Comparison of ENCODE assay signal across 13 cellular contexts in the genomic region with DNA sequence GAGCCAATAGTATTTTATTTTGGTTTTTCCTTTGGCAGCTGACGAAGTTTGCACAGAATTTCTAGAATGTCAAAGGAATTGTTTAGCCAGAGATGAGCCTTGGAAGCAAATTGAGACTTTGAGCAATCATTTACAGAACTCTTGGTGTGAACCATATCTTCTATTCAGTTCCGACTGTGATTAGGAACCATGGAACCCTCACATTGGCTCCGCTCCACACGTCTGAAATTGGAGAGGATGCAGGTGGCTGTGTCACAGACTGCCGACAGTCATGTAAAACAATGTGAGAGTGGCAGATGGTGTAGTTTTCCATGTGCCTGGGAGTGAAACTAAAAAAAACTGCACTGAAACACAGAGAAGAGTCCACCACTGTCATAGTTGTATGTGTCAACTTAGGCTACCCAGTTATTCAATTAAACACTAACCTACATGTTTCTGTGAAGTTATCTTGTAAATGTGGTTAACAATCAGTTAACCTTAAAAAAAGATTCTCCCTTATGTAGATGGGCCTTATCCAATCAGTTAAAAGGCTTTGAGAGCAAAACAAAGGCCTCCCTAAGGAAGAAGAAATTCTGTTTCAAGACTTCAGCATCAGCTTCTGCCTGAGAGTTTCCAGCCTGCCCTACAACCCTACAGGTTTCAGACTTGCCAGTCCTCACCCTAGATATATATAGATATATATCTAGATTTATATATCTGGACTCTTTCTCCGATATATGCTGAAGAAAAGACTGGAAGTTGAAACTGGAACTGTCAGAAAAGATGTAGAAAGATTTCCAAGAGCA. TPM values are rescaled to one million over a fixed set of nuclear protein-coding genes. Genes with fewer than 3 reads are reported as not detected.
DNase-seq lines count a peak whose midpoint lies in the region; ATAC-seq and TF ChIP-seq lines count a peak whose summit lies in the region.
"Had no signal": no experiment of that assay in that cellular context is flagged by ENCODE, and none has a peak within 500 bp of the region (broad histone marks: within the 10 kb centered on the region; RNA-seq: fewer than 3 reads in every experiment).

No MANE protein-coding gene starts in this region.

- peak overlapping the region; percentile 61; the same call in 1 of the 3 replicates for H2BK15ac ChIP-seq in IMR-90 (ENCODE audit: low read depth, low read length)

- dilution Hi-C loops in IMR-90 (cut with HindIII; ENCODE audit: low sequenced_read_pairs, unreplicated experiment): no loop called here

- H3K4ac ChIP-seq in IMR-90 (ENCODE audit: low read depth, low read length): peak overlapping the region; percentile 32; the same call in 1 of the 2 replicates

- peak overlapping the region; percentile 16 for H2AFZ ChIP-seq in IMR-90 (replicated peaks; ENCODE audit: low read length, poor library complexity)
- H2AFZ ChIP-seq in OCI-LY7 (ENCODE audit: low read length): peak overlapping the region; percentile 95

- TF ChIP-seq CTCF in IMR-90 (conservative IDR thresholded peaks at IDR 0.05; ENCODE audit: low read depth, low read length) (no peak), OCI-LY7 (conservative IDR thresholded peaks at IDR 0.05; ENCODE audit: low read length) (no peak)

- in situ Hi-C loops in IMR-90 (cut with MboI; ENCODE audit: low sequenced_read_pairs): no loop called here

- peak overlapping the region; percentile 8; the same call in 1 of the 2 replicates for H4K91ac ChIP-seq in IMR-90 (ENCODE audit: insufficient read depth, low read depth, low read length)

- peaks cover 41% of the 10 kb centered on the region for H3K4me1 ChIP-seq in CD8-positive, alpha-beta memory T cell (ENCODE audit: insufficient read depth, low read length)
- H3K4me1 ChIP-seq in IMR-90 (ENCODE audit: control insufficient read depth, insufficient read depth, low read length): peaks cover 2% of the 10 kb centered on the region; the same call in 1 of the 2 replicates
- peaks cover 52% of the 10 kb centered on the region for H3K4me1 ChIP-seq in OCI-LY7 (ENCODE audit: insufficient read depth, low read length, poor library complexity, severe bottlenecking)
- H3K4me1 ChIP-seq: prostate gland had no signal

- H2BK5ac ChIP-seq in IMR-90 (ENCODE audit: low read depth, low read length, poor library complexity, severe bottlenecking): no peak overlapping the region

- no peaks in the 10 kb centered on the region for H3K9me3 ChIP-seq in CD8-positive, alpha-beta memory T cell (ENCODE audit: low read length)
- no peaks in the 10 kb centered on the region for H3K9me3 ChIP-seq in IMR-90 (ENCODE audit: control insufficient read depth, insufficient read depth, low read length)
- no peaks in the 10 kb centered on the region for H3K9me3 ChIP-seq in OCI-LY7 (ENCODE audit: low read length)
- H3K9me3 ChIP-seq: prostate gland, thyroid gland had no signal

- H3K27me3 ChIP-seq in CD8-positive, alpha-beta memory T cell (ENCODE audit: insufficient read depth, low read length, poor library complexity, severe bottlenecking): no peaks in the 10 kb centered on the region
- H3K27me3 ChIP-seq in IMR-90 (ENCODE audit: control insufficient read depth, insufficient read depth, low read length): no peaks in the 10 kb centered on the region
- H3K27me3 ChIP-seq: thyroid gland had no signal

- peaks cover 3% of the 10 kb centered on the region; the same call in 1 of the 2 replicates for H3K9me1 ChIP-seq in IMR-90 (ENCODE audit: insufficient read depth, low read length)

- intact Hi-C loops in IMR-90 (cut with micrococcal nuclease) (loop anchor here (5.0 kb wide), 1 partner anchor 78 kb away; a partner anchor contains a TSS), OCI-LY7 (cut with micrococcal nuclease; ENCODE audit: unreplicated experiment) (loop anchor here (5.0 kb wide), 2 partner anchors 223 to 318 kb away; a partner anchor contains a TSS)

- peak overlapping the region in 4 of 7 donors; percentile 15 to 27 (median 20) for H3K4me3 Mint-ChIP-seq in CD8-positive, alpha-beta memory T cell

- no peak overlapping the region; the same call in 1 of the 2 replicates for H2BK20ac ChIP-seq in IMR-90 (ENCODE audit: low read depth, low read length)

- H3K4me2 ChIP-seq in IMR-90 (ENCODE audit: low read depth, low read length) (no peak overlapping the region), OCI-LY7 (ENCODE audit: low read length) (peak overlapping the region; percentile 80)

- no peak overlapping the region for H3K27ac ChIP-seq in CD8-positive, alpha-beta memory T cell (ENCODE audit: low read depth, low read length)
- H3K27ac ChIP-seq in IMR-90 (ENCODE audit: insufficient read depth, low read length): no peak overlapping the region
- H3K27ac ChIP-seq in OCI-LY7 (ENCODE audit: low read depth, low read length, poor library complexity, severe bottlenecking): peak overlapping the region; percentile 93
- H3K27ac ChIP-seq: prostate gland, thyroid gland had no signal

- H3K4me3 ChIP-seq in CD8-positive, alpha-beta memory T cell (ENCODE audit: low read length): no peak overlapping the region
- no peak overlapping the region for H3K4me3 ChIP-seq in IMR-90 (ENCODE audit: insufficient read depth, low read depth, low read length)
- H3K4me3 ChIP-seq in OCI-LY7 (ENCODE audit: low read depth, low read length, poor library complexity, severe bottlenecking): peak overlapping the region; percentile 25
- H3K4me3 ChIP-seq: prostate gland, thyroid gland had no signal

- TF ChIP-seq POLR2A in IMR-90 (IDR thresholded peaks at IDR 0.05; ENCODE audit: low read depth, low read length): no peak

- H3K9ac ChIP-seq in IMR-90 (ENCODE audit: low read depth, low read length): no peak overlapping the region

- peaks cover 5 to 8% of the 10 kb centered on the region in 2 experiments; a peak in 3 of 4 replicates for H3K79me1 ChIP-seq in IMR-90 (ENCODE audit: low read depth in 1 of 2, low read length in 2 of 2)

- 60% methylated on average over 1 of the region's 6 CpGs; no CpG with 5 or more reads in 1 of the 2 experiments for WGBS in IMR-90 (ENCODE audit: extremely low coverage in 2 of 2, insufficient read length in 1 of 2), 2 experiments

- H2BK120ac ChIP-seq in IMR-90 (ENCODE audit: low read depth, low read length): 0 out of 2 replicates have a peak overlapping the region, but pooled peaks have one; percentile 28

- no peaks in the 10 kb centered on the region for H3K9me2 ChIP-seq in OCI-LY7 (ENCODE audit: insufficient read depth, low read length)

- peak overlapping the region in 1 of 8 donors; percentile 53 for H3K27ac Mint-ChIP-seq in CD8-positive, alpha-beta memory T cell
- H3K27ac Mint-ChIP-seq: activated T-helper 17 cell treated with anti-CD3 and anti-CD28 coated beads, Interleukin-2, amount 50 U/mL, for 72 hours had no signal

- 0 out of 4 replicates have a peak overlapping the region, but pooled peaks of 1 of the 2 experiments have one; percentile 21 for H4K8ac ChIP-seq in IMR-90 (ENCODE audit: low read depth in 2 of 2, low read length in 2 of 2)

- no peak overlapping the region for H3K18ac ChIP-seq in IMR-90 (ENCODE audit: low read depth, low read length)

- no peak for DNase-seq in CD8-positive, alpha-beta memory T cell
- DNase-seq in IMR-90 (no peak), OCI-LY7 (ENCODE audit: low spot score) (peak; percentile 80), left kidney (ENCODE audit: low read depth, low spot score) (peak; percentile 84), NCI-H1436 (lab: John Stamatoyannopoulos, UW) (no peak), left lobe of liver (ENCODE audit: low spot score) (no peak), AG08396 (ENCODE audit: low spot score) (no peak)
- DNase-seq in activated CD4-positive, CD25-positive, alpha-beta regulatory T cell treated with anti-CD3 and anti-CD28 coated beads, Interleukin-2, amount 50 U/mL, for 72 hours: no peak
- DNase-seq: foreskin fibroblast, thyroid gland had no signal

- CTCF ChIA-PET in CD8-positive, alpha-beta memory T cell (lab: Charles Lee): interaction anchor here (0.7 to 4.7 kb wide), 2 partner anchors 13 to 16 kb away, joined by 4 to 25 read pairs; no protein-coding TSS in a partner anchor
- CTCF ChIA-PET in IMR-90 (lab: Yijun Ruan, JAX) (interaction anchor here (0.6 kb wide), 1 partner anchor 404 kb away, joined by 3 read pairs; no protein-coding TSS in a partner anchor), OCI-LY7 (lab: Charles Lee; ENCODE audit: unreplicated experiment) (no interaction called here)

- H2AK9ac ChIP-seq in IMR-90 (replicated peaks; ENCODE audit: low read depth, low read length, poor library complexity): no peak overlapping the region

- peak overlapping the region; percentile 56; the same call in 1 of the 2 replicates for H2AK5ac ChIP-seq in IMR-90 (ENCODE audit: low read depth, low read length)

- H3K79me2 ChIP-seq in OCI-LY7 (ENCODE audit: insufficient read depth, low read depth, low read length): peaks cover 17% of the 10 kb centered on the region

- ATAC-seq in IMR-90 (ENCODE audit: low read depth) (no peak), left lobe of liver (no peak)
- ATAC-seq: activated T-helper 17 cell treated with anti-CD3 and anti-CD28 coated beads, Interleukin-2, amount 50 U/mL, for 72 hours had no signal

- no peak overlapping the region for H3K14ac ChIP-seq in IMR-90 (replicated peaks; ENCODE audit: low read depth, low read length)

- no peak overlapping the region for H3K56ac ChIP-seq in IMR-90 (ENCODE audit: extremely low read depth, insufficient read depth, low read length)

- peaks cover 0 to 32% (median 0%) of the 10 kb centered on the region in 3 donors for H3K36me3 Mint-ChIP-seq in CD8-positive, alpha-beta memory T cell

- POLR2A ChIA-PET in CD8-positive, alpha-beta memory T cell (lab: Charles Lee): interaction anchor here (0.5 to 4.1 kb wide), 3 partner anchors 13 to 346 kb away, joined by 3 to 43 read pairs (median 3); a partner anchor contains a TSS
- POLR2A ChIA-PET in IMR-90 (lab: Charles Lee; ENCODE audit: unreplicated experiment) (no interaction called here), OCI-LY7 (lab: Charles Lee) (interaction anchor here (0.8 to 3.8 kb wide), 6 partner anchors 11 to 375 kb away, joined by 3 to 28 read pairs (median 4); no protein-coding TSS in a partner anchor)

- peaks cover 0 to 7% (median 2%) of the 10 kb centered on the region in 5 donors for H3K9me3 Mint-ChIP-seq in CD8-positive, alpha-beta memory T cell
- H3K9me3 Mint-ChIP-seq: central memory CD8-positive, alpha-beta T cell had no signal

- peaks cover 53 to 69% (median 60%) of the 10 kb centered on the region in 3 donors for H3K4me1 Mint-ChIP-seq in CD8-positive, alpha-beta memory T cell

- H3K36me3 ChIP-seq in CD8-positive, alpha-beta memory T cell (ENCODE audit: insufficient read depth, low read length): no peaks in the 10 kb centered on the region
- H3K36me3 ChIP-seq in IMR-90 (ENCODE audit: control insufficient read depth, insufficient read depth, low read length): peaks cover under 1% of the 10 kb centered on the region; the same call in 1 of the 2 replicates
- H3K36me3 ChIP-seq in OCI-LY7 (ENCODE audit: insufficient read depth, low read length): peaks cover 8% of the 10 kb centered on the region; the same call in 1 of the 2 replicates
- H3K36me3 ChIP-seq: prostate gland, thyroid gland had no signal

- peaks cover 0 to 20% of the 10 kb centered on the region in 2 donors for H3K27me3 Mint-ChIP-seq in CD8-positive, alpha-beta memory T cell
- H3K27me3 Mint-ChIP-seq: activated T-helper 17 cell treated with anti-CD3 and anti-CD28 coated beads, Interleukin-2, amount 50 U/mL, for 72 hours had no signal

- no peak for TF ChIP-seq RAD21 in IMR-90 (IDR thresholded peaks at IDR 0.05; ENCODE audit: low read length)

- H4K5ac ChIP-seq in IMR-90 (ENCODE audit: low read depth, low read length): no peak overlapping the region

- H3K23ac ChIP-seq in IMR-90 (ENCODE audit: low read depth, low read length): peak overlapping the region; percentile 7; the same call in 1 of the 2 replicates

- BruUV-seq in IMR-90 (replicated peaks; lab: Mats Ljungman, UMichigan): no TSS peak
- no TSS peak for BruUV-seq in OCI-LY7 (replicated peaks; lab: Mats Ljungman, UMichigan)

- H4K20me1 ChIP-seq in IMR-90 (ENCODE audit: insufficient read depth, low read length): peaks cover 7% of the 10 kb centered on the region; the same call in 1 of the 2 replicates
- H4K20me1 ChIP-seq in OCI-LY7 (ENCODE audit: insufficient read depth, low read length): no peaks in the 10 kb centered on the region

RNA-seq across cellular contexts. Expression of a gene that starts 3.3 kb away (rescaled TPM):
- total RNA-seq in CD8-positive, alpha-beta memory T cell: 10 to 100 TPM; 90.0 to 91.4 TPM
- 166 TPM for polyA plus RNA-seq in CD8-positive, alpha-beta memory T cell
- 49.2 and 50.2 TPM in 2 replicates for total RNA-seq in IMR-90 (2012; rRNA removed)
- polyA plus RNA-seq in IMR-90 (2012; rRNA removed): 36.0 and 46.4 TPM in 2 replicates
- polyA plus RNA-seq in IMR-90 (2012; cell fraction: cytosol; rRNA removed): 13.5 and 14.4 TPM in 2 replicates
- polyA plus RNA-seq in IMR-90 (2012; cell fraction: nucleus; rRNA removed; ENCODE audit: low replicate concordance): 4.4 and 20.9 TPM in 2 replicates
- 113 and 116 TPM in 2 replicates for total RNA-seq in OCI-LY7 (2014; rRNA removed; shearing (Covaris generic))
- 104 and 113 TPM in 2 replicates for total RNA-seq in OCI-LY7 (2022)
- total RNA-seq in left lobe of liver: 4.7 TPM

RNA-seq across cellular contexts. Expression of a gene that starts 34.8 kb away (rescaled TPM):
- total RNA-seq in CD8-positive, alpha-beta memory T cell: under 1 TPM in 1 of 2 experiments, not detected in 1; 0.09 TPM
- not detected for polyA plus RNA-seq in CD8-positive, alpha-beta memory T cell
- not detected in 2 replicates for total RNA-seq in IMR-90 (2012; rRNA removed)
- polyA plus RNA-seq in IMR-90 (2012; rRNA removed): not detected in 2 replicates
- polyA plus RNA-seq in IMR-90 (2012; cell fraction: cytosol; rRNA removed): not detected in 2 replicates
- polyA plus RNA-seq in IMR-90 (2012; cell fraction: nucleus; rRNA removed; ENCODE audit: low replicate concordance): not detected in 2 replicates
- 0.25 and 0.36 TPM in 2 replicates for total RNA-seq in OCI-LY7 (2014; rRNA removed; shearing (Covaris generic))
- 1.0 and 1.1 TPM in 2 replicates for total RNA-seq in OCI-LY7 (2022)
- total RNA-seq in left lobe of liver: not detected
- total RNA-seq: thyroid gland had no signal

Comparison
In these comparisons a context has a peak if more than half of its experiments do, and no peak if none do; other contexts are left out.
1. DNase-seq: peak in OCI-LY7 (single experiment) and left kidney (single experiment); none in CD8-positive, alpha-beta memory T cell (0 of 5), IMR-90 (single experiment), NCI-H1436 (single experiment), left lobe of liver (single experiment), activated CD4-positive, CD25-positive, alpha-beta regulatory T cell treated with anti-CD3 and anti-CD28 coated beads, Interleukin-2, amount 50 U/mL, for 72 hours (single experiment) and AG08396 (single experiment).